ENCODE assay signal across 1 cellular context in the genomic region with DNA sequence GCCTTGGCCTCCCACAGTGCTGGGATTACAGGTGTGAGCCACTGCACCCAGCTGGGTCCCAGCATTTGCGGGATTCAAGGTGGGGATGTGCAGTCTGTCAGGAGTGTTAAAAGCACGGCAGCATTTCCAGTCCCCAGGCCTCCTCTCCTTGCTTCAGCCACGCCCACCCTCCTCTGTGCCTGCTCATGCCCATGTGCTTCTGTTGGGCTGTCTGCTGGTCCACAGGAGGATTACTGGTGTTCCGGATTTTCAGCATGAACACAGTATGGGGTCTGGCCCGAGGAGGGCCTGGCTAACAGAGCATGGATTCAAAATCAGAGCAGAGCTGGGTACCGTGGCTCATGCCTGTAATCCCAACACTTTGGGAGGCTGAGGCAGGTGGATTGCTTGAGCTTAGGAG.
TF ChIP-seq lines count a peak whose summit lies in the region.

No MANE protein-coding gene starts in this region.

TF ChIP-seq in Ishikawa, 13 proteins besides CTCF, POLR2A, EP300 and RAD21 (continued from another document):
- TF ChIP-seq, protein P1, sequence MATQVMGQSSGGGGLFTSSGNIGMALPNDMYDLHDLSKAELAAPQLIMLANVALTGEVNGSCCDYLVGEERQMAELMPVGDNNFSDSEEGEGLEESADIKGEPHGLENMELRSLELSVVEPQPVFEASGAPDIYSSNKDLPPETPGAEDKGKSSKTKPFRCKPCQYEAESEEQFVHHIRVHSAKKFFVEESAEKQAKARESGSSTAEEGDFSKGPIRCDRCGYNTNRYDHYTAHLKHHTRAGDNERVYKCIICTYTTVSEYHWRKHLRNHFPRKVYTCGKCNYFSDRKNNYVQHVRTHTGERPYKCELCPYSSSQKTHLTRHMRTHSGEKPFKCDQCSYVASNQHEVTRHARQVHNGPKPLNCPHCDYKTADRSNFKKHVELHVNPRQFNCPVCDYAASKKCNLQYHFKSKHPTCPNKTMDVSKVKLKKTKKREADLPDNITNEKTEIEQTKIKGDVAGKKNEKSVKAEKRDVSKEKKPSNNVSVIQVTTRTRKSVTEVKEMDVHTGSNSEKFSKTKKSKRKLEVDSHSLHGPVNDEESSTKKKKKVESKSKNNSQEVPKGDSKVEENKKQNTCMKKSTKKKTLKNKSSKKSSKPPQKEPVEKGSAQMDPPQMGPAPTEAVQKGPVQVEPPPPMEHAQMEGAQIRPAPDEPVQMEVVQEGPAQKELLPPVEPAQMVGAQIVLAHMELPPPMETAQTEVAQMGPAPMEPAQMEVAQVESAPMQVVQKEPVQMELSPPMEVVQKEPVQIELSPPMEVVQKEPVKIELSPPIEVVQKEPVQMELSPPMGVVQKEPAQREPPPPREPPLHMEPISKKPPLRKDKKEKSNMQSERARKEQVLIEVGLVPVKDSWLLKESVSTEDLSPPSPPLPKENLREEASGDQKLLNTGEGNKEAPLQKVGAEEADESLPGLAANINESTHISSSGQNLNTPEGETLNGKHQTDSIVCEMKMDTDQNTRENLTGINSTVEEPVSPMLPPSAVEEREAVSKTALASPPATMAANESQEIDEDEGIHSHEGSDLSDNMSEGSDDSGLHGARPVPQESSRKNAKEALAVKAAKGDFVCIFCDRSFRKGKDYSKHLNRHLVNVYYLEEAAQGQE (IDR thresholded peaks at IDR 0.05; ENCODE audit: low read depth): no peak
- TF ChIP-seq CEBPB (IDR thresholded peaks at IDR 0.05) (no peak), TCF12 (IDR thresholded peaks at IDR 0.05; ENCODE audit: low read depth) (no peak), ZBTB7A (IDR thresholded peaks at IDR 0.05; ENCODE audit: low read depth) (no peak), CREB1 (IDR thresholded peaks at IDR 0.05; ENCODE audit: low read depth) (no peak)
- TF ChIP-seq, protein P2, sequence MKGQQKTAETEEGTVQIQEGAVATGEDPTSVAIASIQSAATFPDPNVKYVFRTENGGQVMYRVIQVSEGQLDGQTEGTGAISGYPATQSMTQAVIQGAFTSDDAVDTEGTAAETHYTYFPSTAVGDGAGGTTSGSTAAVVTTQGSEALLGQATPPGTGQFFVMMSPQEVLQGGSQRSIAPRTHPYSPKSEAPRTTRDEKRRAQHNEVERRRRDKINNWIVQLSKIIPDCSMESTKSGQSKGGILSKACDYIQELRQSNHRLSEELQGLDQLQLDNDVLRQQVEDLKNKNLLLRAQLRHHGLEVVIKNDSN (IDR thresholded peaks at IDR 0.05): no peak
